In genomic region chr10:119408072-119408471, GRCh38 we compare ENCODE assay signal across 31 cellular contexts.
DNase-seq lines count a peak whose midpoint lies in the region; ATAC-seq, FAIRE-seq and TF ChIP-seq lines count a peak whose summit lies in the region.
"Had no signal": no experiment of that assay in that cellular context is flagged by ENCODE, and none has a peak within 500 bp of the region (broad histone marks: within the 10 kb centered on the region; RNA-seq: fewer than 3 reads in every experiment).

No MANE protein-coding gene starts in this region.

- TF ChIP-seq POLR2A in HepG2 (IDR thresholded peaks at IDR 0.05; ENCODE audit: insufficient read depth in 1 of 2, low read depth in 2 of 2, low read length in 2 of 2), result no peak
- no peak for TF ChIP-seq POLR2A in right lobe of liver (IDR thresholded peaks at IDR 0.05)
- TF ChIP-seq POLR2A in esophagus squamous epithelium (IDR thresholded peaks at IDR 0.05), result no peak
- no peak for TF ChIP-seq POLR2A in gastrocnemius medialis (IDR thresholded peaks at IDR 0.05)

- POLR2A ChIA-PET in HepG2 (lab: Yijun Ruan, JAX), result interaction anchor here (0.6 to 3.3 kb wide), 4 partner anchors 87 to 329 kb away, joined by 3 to 21 read pairs (median 12); partner anchors contain the start of gene GRK5

- WGBS in HepG2 (ENCODE audit: low lambda C conversion rate), result 79% methylated on average over 4 of the region's 4 CpGs
- 88% methylated on average over 4 of the region's 4 CpGs for WGBS in right lobe of liver (ENCODE audit: insufficient coverage, low coverage, low lambda C conversion rate, missing lambda C conversion rate)
- WGBS in esophagus squamous epithelium, 2 donors, result 72 to 88% methylated on average over 4 of the region's 4 CpGs

- H3K9me3 Mint-ChIP-seq in activated naive CD4-positive, alpha-beta T cell treated with anti-CD3 and anti-CD28 coated beads for 36 hours, result no peaks in the 10 kb centered on the region
- H3K9me3 Mint-ChIP-seq: CD4-positive, alpha-beta T cell; GM23338; IgD-negative memory B cell had no signal

- H3K27ac Mint-ChIP-seq in activated naive CD4-positive, alpha-beta T cell treated with anti-CD3 and anti-CD28 coated beads for 36 hours, result no peak overlapping the region
- H3K27ac Mint-ChIP-seq: CD4-positive, alpha-beta T cell; GM23338 had no signal

- in situ Hi-C loops in HepG2 (cut with HindIII; ENCODE audit: extremely low pct_ligation_motif_present, low pct_unique_long_range_greater_than_20kb) (no loop called here), gastrocnemius medialis (cut with MboI; ENCODE audit: low sequenced_read_pairs in 4 of 4) (no loop called here), GM13976 (cut with MboI; ENCODE audit: low sequenced_read_pairs, unreplicated experiment) (no loop called here)

- H3K27me3 Mint-ChIP-seq in activated naive CD4-positive, alpha-beta T cell treated with anti-CD3 and anti-CD28 coated beads for 36 hours (ENCODE audit: low read depth), result no peaks in the 10 kb centered on the region
- H3K27me3 Mint-ChIP-seq: CD4-positive, alpha-beta T cell; IgD-negative memory B cell had no signal

- H3K27ac ChIP-seq in HepG2 (ENCODE audit: extremely low read length, insufficient read depth, low read length) (peak overlapping the region; percentile 85), right lobe of liver (no peak overlapping the region), esophagus squamous epithelium (peak overlapping the region in 3 of 4 donors; percentile 77 to 89 (median 83)), gastrocnemius medialis (peak overlapping the region in 3 of 4 donors; percentile 71 to 78 (median 72)), upper lobe of right lung (peak overlapping the region; percentile 69)
- H3K27ac ChIP-seq: A549, SJCRH30 had no signal

- intact Hi-C loops in HepG2 (cut with micrococcal nuclease; ENCODE audit: unreplicated experiment), result loop anchor here (2.0 to 5.0 kb wide), 2 partner anchors 79 to 91 kb away; no protein-coding TSS in a partner anchor
- intact Hi-C loops in right lobe of liver (cut with DNase I), result no loop called here
- intact Hi-C loops in esophagus squamous epithelium (cut with DNase I), result no loop called here
- intact Hi-C loops in gastrocnemius medialis (cut with DNase I; ENCODE audit: low total_unique reads), result no loop called here
- intact Hi-C loops in upper lobe of right lung (cut with DNase I), result no loop called here
- intact Hi-C loops in activated naive CD4-positive, alpha-beta T cell treated with anti-CD3 and anti-CD28 coated beads for 36 hours (cut with micrococcal nuclease), result no loop called here

- TF ChIP-seq RAD21 in HepG2 (CRISPR knock-in tag; IDR thresholded peaks at IDR 0.05), result no peak

- no peaks in the 10 kb centered on the region for H3K79me2 ChIP-seq in HepG2 (ENCODE audit: insufficient read depth, low read length)

- H4K20me1 ChIP-seq in HepG2 (ENCODE audit: insufficient read depth, low read length), result no peaks in the 10 kb centered on the region

- H3K4me2 ChIP-seq in HepG2 (ENCODE audit: low read depth, low read length), result peak overlapping the region; percentile 64; the same call in 1 of the 2 replicates
- H3K4me2 ChIP-seq: A549, GM23338 had no signal

- H3K4me3 ChIP-seq in HepG2 (replicated peaks in 1 of 3; ENCODE audit: insufficient read depth in 1 of 3, low read depth in 2 of 3, low read length in 3 of 3) (no peak overlapping the region; a peak in 1 of 6 replicates), right lobe of liver (no peak overlapping the region), esophagus squamous epithelium (no peak overlapping the region), gastrocnemius medialis (no peak overlapping the region), upper lobe of right lung (no peak overlapping the region)
- H3K4me3 ChIP-seq: A549, GM23338, HAP-1, SJCRH30 had no signal

- no peaks in the 10 kb centered on the region for H3K9me3 ChIP-seq in HepG2 (ENCODE audit: low read length)
- H3K9me3 ChIP-seq in right lobe of liver, result no peaks in the 10 kb centered on the region
- no peaks in the 10 kb centered on the region for H3K9me3 ChIP-seq in esophagus squamous epithelium
- H3K9me3 ChIP-seq in gastrocnemius medialis, result no peaks in the 10 kb centered on the region
- no peaks in the 10 kb centered on the region for H3K9me3 ChIP-seq in upper lobe of right lung
- H3K9me3 ChIP-seq: A549, BE2C, Caco-2, HAP-1, SJCRH30 had no signal

- H2AFZ ChIP-seq in HepG2 (ENCODE audit: low read length), result no peak overlapping the region
- H2AFZ ChIP-seq: GM23338 had no signal

- BruUV-seq in HepG2 (replicated peaks; lab: Mats Ljungman, UMichigan), result no TSS peak

- 0 out of 3 replicates have a peak, but pooled peaks have one; percentile 12 for ATAC-seq in HepG2
- ATAC-seq in right lobe of liver, result no peak
- ATAC-seq in gastrocnemius medialis, result no peak
- no peak for ATAC-seq in upper lobe of right lung
- ATAC-seq in HG03135 (IDR thresholded peaks at IDR 0.05; ENCODE audit: unreplicated experiment), result no peak
- ATAC-seq: A549, Panc1 had no signal

- H3K36me3 ChIP-seq in HepG2 (replicated peaks in 1 of 2; ENCODE audit: control insufficient read depth in 1 of 2, insufficient read depth in 2 of 2, low read length in 2 of 2), result no peaks in the 10 kb centered on the region
- H3K36me3 ChIP-seq in right lobe of liver, result no peaks in the 10 kb centered on the region
- no peaks in the 10 kb centered on the region for H3K36me3 ChIP-seq in esophagus squamous epithelium
- H3K36me3 ChIP-seq in gastrocnemius medialis, result no peaks in the 10 kb centered on the region
- no peaks in the 10 kb centered on the region for H3K36me3 ChIP-seq in upper lobe of right lung
- H3K36me3 ChIP-seq: BE2C, HAP-1, SJCRH30 had no signal

- DNase-seq in HepG2 (ENCODE audit: low spot score) (peak; percentile 64), right lobe of liver (no peak), esophagus squamous epithelium (lab: John Stamatoyannopoulos, UW) (no peak), gastrocnemius medialis (no peak), upper lobe of right lung (no peak), GM13976 (ENCODE audit: low spot score) (no peak)
- DNase-seq in activated naive CD4-positive, alpha-beta T cell treated with anti-CD3 and anti-CD28 coated beads for 36 hours, result no peak
- DNase-seq: BE2C; Caco-2; CD4-positive, alpha-beta T cell; DMS 273 treated with DMSO at 0.1 percent for 48 hours; DND-41; Karpas-422; MV-4-11; NCI-H1105 treated with DMSO at 0.1 percent for 48 hours; NCI-H2081; NCI-H2171; NCI-H345; NCI-H524; NCI-H774; NK-92 treated with Interleukin-12 subunit alpha and Interleukin-12 subunit beta, amount 100 ng/mL, for 24 hours; SJCRH30 had no signal

- no peaks in the 10 kb centered on the region; a peak in 1 of 5 replicates for H3K27me3 ChIP-seq in HepG2 (ENCODE audit: control insufficient read depth in 1 of 2, insufficient read depth in 2 of 2, low read length in 2 of 2)
- H3K27me3 ChIP-seq in right lobe of liver, result no peaks in the 10 kb centered on the region
- H3K27me3 ChIP-seq in esophagus squamous epithelium, result no peaks in the 10 kb centered on the region
- H3K27me3 ChIP-seq in gastrocnemius medialis, result no peaks in the 10 kb centered on the region
- no peaks in the 10 kb centered on the region for H3K27me3 ChIP-seq in upper lobe of right lung
- H3K27me3 ChIP-seq: BE2C, SJCRH30 had no signal

- H3K36me3 Mint-ChIP-seq in activated naive CD4-positive, alpha-beta T cell treated with anti-CD3 and anti-CD28 coated beads for 36 hours (ENCODE audit: low read depth), result no peaks in the 10 kb centered on the region

- peaks cover 5% of the 10 kb centered on the region for H3K4me1 Mint-ChIP-seq in activated naive CD4-positive, alpha-beta T cell treated with anti-CD3 and anti-CD28 coated beads for 36 hours (ENCODE audit: low read depth)

- CTCF ChIA-PET in HepG2 (lab: Yijun Ruan, JAX; ENCODE audit: low intra/inter-chr PET ratio, low total read pairs), result no interaction called here
- CTCF ChIA-PET in activated naive CD4-positive, alpha-beta T cell treated with anti-CD3 and anti-CD28 coated beads for 36 hours (lab: Charles Lee), result interaction anchor here (2.2 kb wide), 1 partner anchor 10 kb away, joined by 7 read pairs; no protein-coding TSS in a partner anchor

- no peak overlapping the region for H3K4me3 Mint-ChIP-seq in activated naive CD4-positive, alpha-beta T cell treated with anti-CD3 and anti-CD28 coated beads for 36 hours
- H3K4me3 Mint-ChIP-seq: CD4-positive, alpha-beta T cell; GM23338; IgD-negative memory B cell had no signal

- peak overlapping the region; percentile 59; the same call in 1 of the 2 replicates for H3K9ac ChIP-seq in HepG2 (ENCODE audit: insufficient read depth, low read depth, low read length)

- FAIRE-seq in HepG2 (lab: Jason Lieb, UNC), result no peak
- FAIRE-seq: A549, GM12892, GM18507, HTR-8/SVneo had no signal

- no peak for TF ChIP-seq EP300 in HepG2 (IDR thresholded peaks at IDR 0.05; ENCODE audit: low read depth in 2 of 2, low read length in 2 of 2)
- TF ChIP-seq EP300 in HepG2 (CRISPR knock-in tag; IDR thresholded peaks at IDR 0.05; ENCODE audit: borderline replicate concordance), result no peak

- no peak for TF ChIP-seq CTCF in HepG2 (CRISPR knock-in tag; IDR thresholded peaks at IDR 0.05)
- no peak for TF ChIP-seq CTCF in right lobe of liver (IDR thresholded peaks at IDR 0.05)
- TF ChIP-seq CTCF in esophagus squamous epithelium (IDR thresholded peaks at IDR 0.05), result no peak
- TF ChIP-seq CTCF in gastrocnemius medialis (IDR thresholded peaks at IDR 0.05 in 4 of 5, conservative IDR thresholded peaks at IDR 0.05 in 1 of 5), result no peak
- no peak for TF ChIP-seq CTCF in upper lobe of right lung (IDR thresholded peaks at IDR 0.05)
- TF ChIP-seq CTCF in GM13976 (IDR thresholded peaks at IDR 0.05; ENCODE audit: borderline replicate concordance, control extremely low read depth, extremely low read depth, insufficient read depth, missing control alignments), result no peak

- H3K4me1 ChIP-seq in HepG2 (ENCODE audit: insufficient read depth, low read length) (peaks cover 46% of the 10 kb centered on the region), right lobe of liver (peaks cover 0 to 10% (median 0%) of the 10 kb centered on the region in 4 donors), esophagus squamous epithelium (peaks cover 6 to 81% (median 38%) of the 10 kb centered on the region in 3 donors), gastrocnemius medialis (peaks cover 11 to 25% of the 10 kb centered on the region in 2 donors), upper lobe of right lung (peaks cover 62% of the 10 kb centered on the region)
- H3K4me1 ChIP-seq: A549, HAP-1 had no signal

TF ChIP-seq in HepG2, 621 proteins besides CTCF, POLR2A, EP300 and RAD21 (continues in another document):
- peak; percentile 59; the same call in 1 of the 2 replicates for TF ChIP-seq CEBPB (IDR thresholded peaks at IDR 0.05; ENCODE audit: borderline replicate concordance, low read depth, low read length)

Comparison
In these comparisons a context has a peak if more than half of its experiments do, and no peak if none do; other contexts are left out.
1. H3K27ac ChIP-seq: peak in HepG2 (single experiment), esophagus squamous epithelium (3 of 4), gastrocnemius medialis (3 of 4) and upper lobe of right lung (single experiment); none in right lobe of liver (0 of 3).